ENCODE assay signal across 8 cellular contexts in the genomic region with DNA sequence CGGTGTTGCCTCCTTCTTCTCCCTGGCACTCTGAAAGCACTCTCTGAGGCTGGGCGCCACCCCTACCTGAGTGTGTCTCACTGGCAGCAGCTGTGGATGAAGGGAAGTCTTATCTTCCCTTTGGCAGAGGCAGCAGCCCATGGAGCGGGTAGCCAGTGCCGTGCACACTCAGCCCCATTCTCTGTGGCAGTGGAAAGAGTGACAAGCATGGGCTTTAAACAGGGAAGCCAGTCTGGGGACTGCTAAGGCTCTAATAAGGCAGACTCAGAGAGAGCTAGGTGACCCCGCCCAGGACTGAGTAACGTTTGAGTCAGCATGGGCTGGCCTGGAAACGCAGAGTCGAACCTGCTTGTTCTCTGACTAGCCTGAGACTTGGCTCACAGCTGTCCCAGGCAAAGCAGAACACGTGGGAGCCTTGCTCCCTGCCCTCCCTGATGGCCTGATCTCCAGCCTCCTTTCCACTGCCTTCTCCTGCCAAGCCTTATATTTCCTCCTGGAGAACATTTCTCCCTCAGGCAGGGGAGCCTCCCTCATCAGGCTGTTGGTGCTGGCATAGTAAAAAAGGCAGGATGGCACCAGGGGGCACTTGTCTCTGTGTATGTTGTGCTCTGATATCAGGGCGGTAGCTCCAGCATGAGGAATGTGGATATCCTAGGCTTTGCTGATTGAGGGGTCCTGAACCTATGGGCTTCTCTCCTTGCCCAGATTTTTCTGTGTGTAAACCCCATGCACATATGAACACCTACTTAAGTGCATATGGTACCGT.
A peak's percentile ranks its signal among the peaks of the same experiment; 100 is the strongest.
DNase-seq lines count a peak whose midpoint lies in the region; ATAC-seq and TF ChIP-seq lines count a peak whose summit lies in the region.

No MANE protein-coding gene starts in this region.

- peaks cover 46% of the 10 kb centered on the region for H3K4me1 ChIP-seq in foreskin keratinocyte

- POLR2A ChIA-PET in activated CD8-positive, alpha-beta T cell treated with anti-CD3 and anti-CD28 coated beads for 36 hours (lab: Charles Lee) = no interaction called here

- no peak overlapping the region for H3K4me3 Mint-ChIP-seq in activated CD8-positive, alpha-beta T cell treated with anti-CD3 and anti-CD28 coated beads for 36 hours

- peaks cover 4% of the 10 kb centered on the region for H3K4me1 Mint-ChIP-seq in activated CD8-positive, alpha-beta T cell treated with anti-CD3 and anti-CD28 coated beads for 36 hours (ENCODE audit: low read depth)

- H3K9me3 Mint-ChIP-seq in activated CD8-positive, alpha-beta T cell treated with anti-CD3 and anti-CD28 coated beads for 36 hours = no peaks in the 10 kb centered on the region

- DNase-seq in activated CD8-positive, alpha-beta T cell treated with anti-CD3 and anti-CD28 coated beads for 36 hours = peak; percentile 74
- DNase-seq in foreskin keratinocyte = peak; percentile 97 to 98
- DNase-seq in smooth muscle cell of the brain vasculature (ENCODE audit: low read depth, low spot score) = peak; percentile 50
- DNase-seq in NCI-H1092 treated with DMSO at 0.1 percent for 48 hours (lab: John Stamatoyannopoulos, UW) = no peak
- no peak for DNase-seq in NCI-H1417 treated with DMSO at 0.1 percent for 48 hours (lab: John Stamatoyannopoulos, UW)
- DNase-seq in kidney glomerular epithelial cell (lab: John Stamatoyannopoulos, UW) = no peak

- peak; percentile 74 for ATAC-seq in GM18520 (IDR thresholded peaks at IDR 0.05; ENCODE audit: unreplicated experiment)
- peak; percentile 71 for ATAC-seq in HG03039 (IDR thresholded peaks at IDR 0.05; ENCODE audit: unreplicated experiment)
- peak; percentile 97 for ATAC-seq in activated CD8-positive, alpha-beta T cell treated with anti-CD3 and anti-CD28 coated beads for 36 hours
- peak; percentile 81 for ATAC-seq in foreskin keratinocyte

- peaks cover 15% of the 10 kb centered on the region for H3K27me3 Mint-ChIP-seq in activated CD8-positive, alpha-beta T cell treated with anti-CD3 and anti-CD28 coated beads for 36 hours

- peak overlapping the region; percentile 95 for H3K27ac ChIP-seq in foreskin keratinocyte

- H3K27ac Mint-ChIP-seq in activated CD8-positive, alpha-beta T cell treated with anti-CD3 and anti-CD28 coated beads for 36 hours = no peak overlapping the region

- CTCF ChIA-PET in activated CD8-positive, alpha-beta T cell treated with anti-CD3 and anti-CD28 coated beads for 36 hours (lab: Charles Lee) = interaction anchor here (1.1 kb wide), 1 partner anchor 30 kb away, joined by 3 read pairs; no protein-coding TSS in a partner anchor

- intact Hi-C loops in activated CD8-positive, alpha-beta T cell treated with anti-CD3 and anti-CD28 coated beads for 36 hours (cut with micrococcal nuclease) = no loop called here

- no peaks in the 10 kb centered on the region for H3K27me3 ChIP-seq in foreskin keratinocyte

- no peaks in the 10 kb centered on the region for H3K36me3 Mint-ChIP-seq in activated CD8-positive, alpha-beta T cell treated with anti-CD3 and anti-CD28 coated beads for 36 hours (ENCODE audit: low read depth)

- TF ChIP-seq CTCF in activated CD8-positive, alpha-beta T cell treated with anti-CD3 and anti-CD28 coated beads for 36 hours (IDR thresholded peaks at IDR 0.05) = no peak
- peak; percentile 55 for TF ChIP-seq CTCF in foreskin keratinocyte (conservative IDR thresholded peaks at IDR 0.05)

Comparison
In these comparisons a context has a peak if more than half of its experiments do, and no peak if none do; other contexts are left out.
1. DNase-seq: peak in activated CD8-positive, alpha-beta T cell treated with anti-CD3 and anti-CD28 coated beads for 36 hours (single experiment), foreskin keratinocyte (2 of 2) and smooth muscle cell of the brain vasculature (single experiment); none in NCI-H1092 treated with DMSO at 0.1 percent for 48 hours (single experiment), NCI-H1417 treated with DMSO at 0.1 percent for 48 hours (single experiment) and kidney glomerular epithelial cell (single experiment).
2. Peak in every context shown above with its lines, with median percentiles within 50 percentile points of each other: ATAC-seq.